8 cellular contexts compared by ENCODE assay signal in the genomic region with DNA sequence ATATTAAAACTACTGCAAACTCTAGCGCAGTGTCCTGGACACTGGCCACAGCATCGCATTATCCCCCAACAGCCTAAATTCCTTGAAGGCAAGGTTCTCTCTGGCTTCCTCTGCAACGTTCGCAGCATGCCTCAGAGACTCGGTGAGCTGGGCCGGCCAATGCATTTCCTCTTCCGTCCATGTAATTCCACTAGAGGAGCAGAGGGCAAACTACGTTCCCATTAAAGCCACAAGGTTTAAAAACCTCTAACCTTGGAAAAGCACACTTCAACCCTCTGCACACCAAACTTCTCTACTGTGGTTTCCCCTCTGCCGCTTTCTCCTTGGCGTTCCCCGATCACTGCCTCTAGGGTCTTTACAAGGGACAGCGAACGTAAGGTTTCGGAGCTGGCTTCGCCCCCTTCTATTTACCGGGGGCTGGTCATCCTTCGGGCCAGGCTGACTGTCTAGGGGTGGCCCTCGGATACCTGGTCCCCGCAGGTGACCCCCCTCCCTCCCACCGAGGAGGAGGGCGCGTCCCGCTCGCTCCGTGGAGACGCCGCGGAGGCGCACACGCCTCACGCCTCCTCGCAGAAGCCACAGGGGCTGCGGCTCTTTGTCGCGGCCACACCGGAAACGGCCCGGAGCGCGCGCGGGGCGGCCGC. TPM values are rescaled to one million over a fixed set of nuclear protein-coding genes. Genes with fewer than 3 reads are reported as not detected.
DNase-seq lines count a peak whose midpoint lies in the region; ATAC-seq, FAIRE-seq and TF ChIP-seq lines count a peak whose summit lies in the region.

No MANE protein-coding gene starts in this region.

- POLR2A ChIA-PET in HepG2 (lab: Yijun Ruan, JAX): interaction anchor here (0.5 to 1.8 kb wide), 5 partner anchors 19 to 1278 kb away, joined by 3 to 12 read pairs (median 5); partner anchors contain the start of gene PROX1

- no peaks in the 10 kb centered on the region for H3K9me3 Mint-ChIP-seq in stimulated activated naive B cell treated with anti-CD40 and anti-IgM and Interleukin-4, amounts not matched to agents 10 μg/mL and 1 μg/mL and 100 μg/mL, for 72 hours

- TF ChIP-seq CTCF in choroid plexus epithelial cell (conservative IDR thresholded peaks at IDR 0.05; ENCODE audit: low read depth, low read length) (no peak), HepG2 (CRISPR knock-in tag; IDR thresholded peaks at IDR 0.05) (no peak)

- H3K4me1 ChIP-seq in HepG2 (ENCODE audit: insufficient read depth, low read length): peaks cover 54% of the 10 kb centered on the region

- TF ChIP-seq EP300 in HepG2 (IDR thresholded peaks at IDR 0.05; ENCODE audit: low read depth in 2 of 2, low read length in 2 of 2): no peak
- TF ChIP-seq EP300 in HepG2 (CRISPR knock-in tag; IDR thresholded peaks at IDR 0.05; ENCODE audit: borderline replicate concordance): peak; percentile 10; the same call in 1 of the 2 replicates

- H3K27me3 ChIP-seq in HepG2 (ENCODE audit: control insufficient read depth in 1 of 2, insufficient read depth in 2 of 2, low read length in 2 of 2): no peaks in the 10 kb centered on the region; a peak in 1 of 5 replicates

- peaks cover 35% of the 10 kb centered on the region for H3K79me2 ChIP-seq in HepG2 (ENCODE audit: insufficient read depth, low read length)

- peak; percentile 60 to 72 for TF ChIP-seq POLR2A in HepG2 (IDR thresholded peaks at IDR 0.05; ENCODE audit: insufficient read depth in 1 of 2, low read depth in 2 of 2, low read length in 2 of 2)

- peak overlapping the region; percentile 88 to 89 for H3K4me3 Mint-ChIP-seq in stimulated activated naive B cell treated with anti-CD40 and anti-IgM and Interleukin-4, amounts not matched to agents 10 μg/mL and 1 μg/mL and 100 μg/mL, for 72 hours

- H3K36me3 ChIP-seq in HepG2 (replicated peaks in 1 of 2; ENCODE audit: control insufficient read depth in 1 of 2, insufficient read depth in 2 of 2, low read length in 2 of 2): no peaks in the 10 kb centered on the region; a peak in 1 of 5 replicates

- H3K27ac ChIP-seq in HepG2 (ENCODE audit: extremely low read length, insufficient read depth, low read length): peak overlapping the region; percentile 98

- no peaks in the 10 kb centered on the region for H4K20me1 ChIP-seq in HepG2 (ENCODE audit: insufficient read depth, low read length)

- intact Hi-C loops in HepG2 (cut with micrococcal nuclease; ENCODE audit: unreplicated experiment): no loop called here

- H2AFZ ChIP-seq in HepG2 (ENCODE audit: low read length): peak overlapping the region; percentile 17

- in situ Hi-C loops in HepG2 (cut with HindIII; ENCODE audit: extremely low pct_ligation_motif_present, low pct_unique_long_range_greater_than_20kb): no loop called here

- CTCF ChIA-PET in HepG2 (lab: Yijun Ruan, JAX; ENCODE audit: low intra/inter-chr PET ratio, low total read pairs): no interaction called here

- H3K36me3 Mint-ChIP-seq in stimulated activated naive B cell treated with anti-CD40 and anti-IgM and Interleukin-4, amounts not matched to agents 10 μg/mL and 1 μg/mL and 100 μg/mL, for 72 hours: peaks cover 1 to 7% of the 10 kb centered on the region in 2 donors

- H3K4me3 ChIP-seq in choroid plexus epithelial cell (ENCODE audit: low read depth, low read length) (peak overlapping the region; percentile 87), HepG2 (replicated peaks in 1 of 3; ENCODE audit: insufficient read depth in 1 of 3, low read depth in 2 of 3, low read length in 3 of 3) (peak overlapping the region; percentile 84 to 94 (median 92))

- H3K27ac Mint-ChIP-seq in stimulated activated naive B cell treated with anti-CD40 and anti-IgM and Interleukin-4, amounts not matched to agents 10 μg/mL and 1 μg/mL and 100 μg/mL, for 72 hours: peak overlapping the region; percentile 89

- H3K27me3 Mint-ChIP-seq in stimulated activated naive B cell treated with anti-CD40 and anti-IgM and Interleukin-4, amounts not matched to agents 10 μg/mL and 1 μg/mL and 100 μg/mL, for 72 hours: no peaks in the 10 kb centered on the region

- peak overlapping the region; percentile 91 for H3K9ac ChIP-seq in HepG2 (ENCODE audit: insufficient read depth, low read depth, low read length)

- ATAC-seq in GM21423 (IDR thresholded peaks at IDR 0.05; ENCODE audit: unreplicated experiment) (peak; percentile 17), HG03575 (IDR thresholded peaks at IDR 0.05; ENCODE audit: extremely low read depth, insufficient number of reproducible peaks, low FRiP score, unreplicated experiment) (peak; percentile 33), HepG2 (peak; percentile 55)
- ATAC-seq in stimulated activated naive B cell treated with anti-CD40 and anti-IgM and Interleukin-4, amounts not matched to agents 10 μg/mL and 1 μg/mL and 100 μg/mL, for 72 hours (replicated peaks): peak; percentile 59 to 64

- FAIRE-seq in HepG2 (lab: Jason Lieb, UNC): no peak

- DNase-seq in DMS153 treated with DMSO at 0.1 percent for 48 hours (lab: John Stamatoyannopoulos, UW; ENCODE audit: unreplicated experiment) (peak; percentile 47), DMS153 (lab: John Stamatoyannopoulos, UW) (no peak), SHP77 (lab: John Stamatoyannopoulos, UW) (peak; percentile 23 to 43), choroid plexus epithelial cell (ENCODE audit: low read depth) (peak; percentile 60), HepG2 (ENCODE audit: low spot score) (peak; percentile 55)
- peak; percentile 31 for DNase-seq in stimulated activated naive B cell treated with anti-CD40 and anti-IgM and Interleukin-4, amounts not matched to agents 10 μg/mL and 1 μg/mL and 100 μg/mL, for 72 hours

- H3K4me2 ChIP-seq in HepG2 (ENCODE audit: low read depth, low read length): peak overlapping the region; percentile 87

- no peak for TF ChIP-seq RAD21 in HepG2 (CRISPR knock-in tag; IDR thresholded peaks at IDR 0.05)

- 1% methylated on average over 39 of the region's 44 CpGs for WGBS in HepG2 (ENCODE audit: low lambda C conversion rate)

- H3K4me1 Mint-ChIP-seq in stimulated activated naive B cell treated with anti-CD40 and anti-IgM and Interleukin-4, amounts not matched to agents 10 μg/mL and 1 μg/mL and 100 μg/mL, for 72 hours: peaks cover 17 to 37% of the 10 kb centered on the region in 2 donors

- BruUV-seq in HepG2 (replicated peaks; lab: Mats Ljungman, UMichigan): no TSS peak

- H3K9me3 ChIP-seq in HepG2 (ENCODE audit: low read length): no peaks in the 10 kb centered on the region

TF ChIP-seq in HepG2, 621 proteins besides CTCF, POLR2A, EP300 and RAD21 (continues in another document):
- 0 out of 2 replicates have a peak, but pooled peaks have one; percentile 12 for TF ChIP-seq SP4 (CRISPR knock-in tag; IDR thresholded peaks at IDR 0.05)
- TF ChIP-seq EEA1 (CRISPR knock-in tag; IDR thresholded peaks at IDR 0.05; ENCODE audit: borderline replicate concordance): no peak
- no peak for TF ChIP-seq U2AF2 (IDR thresholded peaks at IDR 0.05; ENCODE audit: low read depth, low read length)
- TF ChIP-seq, protein P1, sequence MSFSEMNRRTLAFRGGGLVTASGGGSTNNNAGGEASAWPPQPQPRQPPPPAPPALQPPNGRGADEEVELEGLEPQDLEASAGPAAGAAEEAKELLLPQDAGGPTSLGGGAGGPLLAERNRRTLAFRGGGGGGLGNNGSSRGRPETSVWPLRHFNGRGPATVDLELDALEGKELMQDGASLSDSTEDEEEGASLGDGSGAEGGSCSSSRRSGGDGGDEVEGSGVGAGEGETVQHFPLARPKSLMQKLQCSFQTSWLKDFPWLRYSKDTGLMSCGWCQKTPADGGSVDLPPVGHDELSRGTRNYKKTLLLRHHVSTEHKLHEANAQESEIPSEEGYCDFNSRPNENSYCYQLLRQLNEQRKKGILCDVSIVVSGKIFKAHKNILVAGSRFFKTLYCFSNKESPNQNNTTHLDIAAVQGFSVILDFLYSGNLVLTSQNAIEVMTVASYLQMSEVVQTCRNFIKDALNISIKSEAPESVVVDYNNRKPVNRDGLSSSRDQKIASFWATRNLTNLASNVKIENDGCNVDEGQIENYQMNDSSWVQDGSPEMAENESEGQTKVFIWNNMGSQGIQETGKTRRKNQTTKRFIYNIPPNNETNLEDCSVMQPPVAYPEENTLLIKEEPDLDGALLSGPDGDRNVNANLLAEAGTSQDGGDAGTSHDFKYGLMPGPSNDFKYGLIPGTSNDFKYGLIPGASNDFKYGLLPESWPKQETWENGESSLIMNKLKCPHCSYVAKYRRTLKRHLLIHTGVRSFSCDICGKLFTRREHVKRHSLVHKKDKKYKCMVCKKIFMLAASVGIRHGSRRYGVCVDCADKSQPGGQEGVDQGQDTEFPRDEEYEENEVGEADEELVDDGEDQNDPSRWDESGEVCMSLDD (CRISPR knock-in tag; IDR thresholded peaks at IDR 0.05; ENCODE audit: borderline replicate concordance): 0 out of 2 replicates have a peak, but pooled peaks have one; percentile 43
- TF ChIP-seq SALL2 (CRISPR knock-in tag; IDR thresholded peaks at IDR 0.05): peak; percentile 53; the same call in 1 of the 2 replicates
- 0 out of 2 replicates have a peak, but pooled peaks have one; percentile 16 for TF ChIP-seq SP5 (CRISPR knock-in tag; IDR thresholded peaks at IDR 0.05; ENCODE audit: borderline replicate concordance, low read depth)
- TF ChIP-seq TMF1 (CRISPR knock-in tag; IDR thresholded peaks at IDR 0.05; ENCODE audit: low read depth): no peak

RNA-seq across cellular contexts. Expression of gene SMYD2, which starts 0.5 kb away (rescaled TPM):
- total RNA-seq in HepG2 (2016; rRNA removed; fragmentation: Illumina TruSeq; extraction: Trizol): 72.7 and 82.7 TPM in 2 replicates
- total RNA-seq in HepG2 (2016; cell fraction: cytosol; rRNA removed; fragmentation: Illumina TruSeq; extraction: Trizol; ENCODE audit: low read depth): 80.8 and 81.2 TPM in 2 replicates
- 71.5 and 84.1 TPM in 2 replicates for total RNA-seq in HepG2 (2016; cell fraction: insoluble cytoplasmic fraction; rRNA removed; fragmentation: Illumina TruSeq; extraction: Trizol)
- 118 and 120 TPM in 2 replicates for total RNA-seq in HepG2 (2016; cell fraction: membrane; rRNA removed; fragmentation: Illumina TruSeq; extraction: Trizol)
- total RNA-seq in HepG2 (2016; cell fraction: nucleus; rRNA removed; fragmentation: Illumina TruSeq; extraction: Trizol): 54.8 and 63.5 TPM in 2 replicates
- polyA plus RNA-seq in HepG2 (2011; rRNA removed): 128 and 139 TPM in 2 replicates
- polyA plus RNA-seq in HepG2 (2011; cell fraction: cytosol; rRNA removed): 66.6 and 86.5 TPM in 2 replicates
- 178 and 185 TPM in 2 replicates for polyA plus RNA-seq in HepG2 (2011; cell fraction: nucleus; rRNA removed)
- 102 and 128 TPM in 2 replicates for polyA plus RNA-seq in HepG2 (2012)
- polyA plus RNA-seq in HepG2 (2016; cell fraction: cytosol; fragmentation: Illumina TruSeq; extraction: Trizol; ENCODE audit: low read depth): 90.2 and 93.3 TPM in 2 replicates
- polyA plus RNA-seq in HepG2 (2016; cell fraction: insoluble cytoplasmic fraction; fragmentation: Illumina TruSeq; extraction: Trizol; ENCODE audit: low read depth): 76.6 and 77.2 TPM in 2 replicates
- polyA plus RNA-seq in HepG2 (2016; cell fraction: membrane; fragmentation: Illumina TruSeq; extraction: Trizol; ENCODE audit: low read depth): 95.5 and 101 TPM in 2 replicates
- 98.5 and 106 TPM in 2 replicates for polyA plus RNA-seq in HepG2 (2016; cell fraction: nucleus; fragmentation: Illumina TruSeq; extraction: Trizol; ENCODE audit: insufficient read depth, low read depth)
- polyA minus RNA-seq in HepG2 (2011; rRNA and poly(A)+ RNA removed; ENCODE audit: low replicate concordance): 26.5 and 45.2 TPM in 2 replicates
- 34.7 and 39.1 TPM in 2 replicates for polyA minus RNA-seq in HepG2 (2011; cell fraction: cytosol; rRNA and poly(A)+ RNA removed)
- 119 and 126 TPM in 2 replicates for polyA minus RNA-seq in HepG2 (2011; cell fraction: nucleus; rRNA and poly(A)+ RNA removed)
